In genomic region chr3:153089620-153090019, GRCh38 we compare ENCODE assay signal across 24 cellular contexts.
"Had no signal": no experiment of that assay in that cellular context is flagged by ENCODE, and none has a peak within 500 bp of the region (broad histone marks: within the 10 kb centered on the region; RNA-seq: fewer than 3 reads in every experiment).

No MANE protein-coding gene starts in this region.

- H3K27me3 ChIP-seq: neural progenitor cell, ovary, right lobe of liver, sigmoid colon, stomach, thyroid gland, transverse colon, upper lobe of right lung, uterus had no signal

- DNase-seq: natural killer cell; occipital lobe; ovary; posterior cingulate gyrus; psoas muscle; right cardiac atrium; right lobe of liver; sigmoid colon; small intestine; stimulated activated CD4-positive, alpha-beta T cell treated with anti-CD3 and anti-CD28 coated beads, Interleukin-15, amount 100 ng/mL, for 24 hours; stimulated activated CD4-positive, alpha-beta T cell treated with anti-CD3 and anti-CD28 coated beads, Interleukin-2, amount 100 ng/mL, for 24 hours; stimulated activated CD4-positive, alpha-beta T cell treated with anti-CD3 and anti-CD28 coated beads, Interleukin-2, amount 100 ng/mL, for 48 hours; stimulated activated CD4-positive, alpha-beta T cell treated with anti-CD3 and anti-CD28 coated beads, Interleukin-4, amount 100 ng/mL, for 24 hours; stimulated activated naive B cell treated with anti-CD40 and anti-IgM and Interleukin-4, amounts not matched to agents 10 μg/mL and 1 μg/mL and 100 μg/mL, for 72 hours; stimulated activated naive CD4-positive, alpha-beta T cell treated with Interleukin-2 at 50 U/mL for 16 hours; stomach; thyroid gland; transverse colon; upper lobe of right lung; uterus had no signal

- H3K79me2 ChIP-seq: parathyroid adenoma had no signal

- H3K27ac ChIP-seq: neural progenitor cell, ovary, parathyroid adenoma, psoas muscle, right lobe of liver, sigmoid colon, stomach, thoracic aorta, thyroid gland, transverse colon, upper lobe of right lung, uterus had no signal

- H3K9ac ChIP-seq: neural progenitor cell, parathyroid adenoma had no signal

- H2AFZ ChIP-seq: neural progenitor cell, parathyroid adenoma had no signal

- H3K4me2 ChIP-seq: neural progenitor cell had no signal

- FAIRE-seq: small intestine had no signal

- H3K36me3 ChIP-seq: neural progenitor cell, ovary, right lobe of liver, sigmoid colon, stomach, thoracic aorta, thyroid gland, transverse colon, upper lobe of right lung, uterus had no signal

- H3K4me1 ChIP-seq: parathyroid adenoma, psoas muscle, right lobe of liver, thyroid gland, transverse colon, upper lobe of right lung, uterus had no signal

- H3K9me3 ChIP-seq: ovary, psoas muscle, right lobe of liver, sigmoid colon, stomach, thoracic aorta, thyroid gland, transverse colon, upper lobe of right lung, uterus had no signal

- H3K4me3 ChIP-seq: neural progenitor cell, ovary, psoas muscle, right lobe of liver, sigmoid colon, stomach, thoracic aorta, thyroid gland, transverse colon, upper lobe of right lung, uterus had no signal

- ATAC-seq: natural killer cell; psoas muscle; right cardiac atrium; right lobe of liver; stimulated activated effector memory CD8-positive, alpha-beta T cell treated with anti-CD3 and anti-CD28 coated beads, Interleukin-12 subunit alpha, Interleukin-12 subunit beta, amount 100 ng/mL, for 72 hours; stimulated activated naive B cell treated with anti-CD40 and anti-IgM and Interleukin-4, amounts not matched to agents 10 μg/mL and 1 μg/mL and 100 μg/mL, for 72 hours; upper lobe of right lung had no signal
